In genomic region chr2:219001577-219002394, GRCh38 we compare ENCODE assay signal across 9 cellular contexts. TPM values are rescaled to one million over a fixed set of nuclear protein-coding genes. Genes with fewer than 3 reads are reported as not detected.
DNase-seq lines count a peak whose midpoint lies in the region; ATAC-seq, FAIRE-seq and TF ChIP-seq lines count a peak whose summit lies in the region.
"Had no signal": no experiment of that assay in that cellular context is flagged by ENCODE, and none has a peak within 500 bp of the region (broad histone marks: within the 10 kb centered on the region; RNA-seq: fewer than 3 reads in every experiment).

No MANE protein-coding gene starts in this region.

- in situ Hi-C loops in HepG2 (cut with HindIII; ENCODE audit: extremely low pct_ligation_motif_present, low pct_unique_long_range_greater_than_20kb), result no loop called here

- H3K9me3 ChIP-seq in CD8-positive, alpha-beta T cell (ENCODE audit: low read length), result no peaks in the 10 kb centered on the region
- H3K9me3 ChIP-seq in HepG2 (ENCODE audit: low read length) (no peaks in the 10 kb centered on the region), upper lobe of left lung (no peaks in the 10 kb centered on the region)

- no peak for TF ChIP-seq RAD21 in HepG2 (CRISPR knock-in tag; IDR thresholded peaks at IDR 0.05)

- H3K4me1 Mint-ChIP-seq in CD8-positive, alpha-beta T cell (ENCODE audit: low read depth), result peaks cover 15% of the 10 kb centered on the region

- no peaks in the 10 kb centered on the region for H3K79me2 ChIP-seq in HepG2 (ENCODE audit: insufficient read depth, low read length)

- peaks cover 34% of the 10 kb centered on the region for H3K27me3 ChIP-seq in CD8-positive, alpha-beta T cell (ENCODE audit: insufficient read depth, low read length)
- peaks cover 40 to 94% of the 10 kb centered on the region in 2 experiments for H3K27me3 ChIP-seq in HepG2 (ENCODE audit: control insufficient read depth in 1 of 2, insufficient read depth in 2 of 2, low read length in 2 of 2)
- peaks cover 2 to 51% (median 19%) of the 10 kb centered on the region in 4 donors for H3K27me3 ChIP-seq in upper lobe of left lung

- TF ChIP-seq CTCF in CD8-positive, alpha-beta T cell (IDR thresholded peaks at IDR 0.05), result no peak
- peak; percentile 19; the same call in 1 of the 2 replicates for TF ChIP-seq CTCF in HepG2 (CRISPR knock-in tag; IDR thresholded peaks at IDR 0.05)
- no peak for TF ChIP-seq CTCF in upper lobe of left lung (IDR thresholded peaks at IDR 0.05)

- WGBS in HepG2 (ENCODE audit: low lambda C conversion rate), result 4% methylated on average over 47 of the region's 70 CpGs
- 1% methylated on average over 14 to 29 of the region's 70 CpGs for WGBS in upper lobe of left lung, 2 donors

- CTCF ChIA-PET in CD8-positive, alpha-beta T cell (lab: Charles Lee), result interaction anchor here (0.7 to 1.7 kb wide), 6 partner anchors 14 to 528 kb away, joined by 3 to 7 read pairs (median 4); no protein-coding TSS in a partner anchor
- CTCF ChIA-PET in HepG2 (lab: Yijun Ruan, JAX; ENCODE audit: low intra/inter-chr PET ratio, low total read pairs), result interaction anchor here (1.1 to 2.1 kb wide), 3 partner anchors 22 to 118 kb away, joined by 3 to 7 read pairs (median 4); no protein-coding TSS in a partner anchor

- H3K27ac Mint-ChIP-seq in CD8-positive, alpha-beta T cell, result no peak overlapping the region

- H3K4me1 ChIP-seq in CD8-positive, alpha-beta T cell (ENCODE audit: insufficient read depth, low read length), result peaks cover 25% of the 10 kb centered on the region
- peaks cover 24% of the 10 kb centered on the region for H3K4me1 ChIP-seq in HepG2 (ENCODE audit: insufficient read depth, low read length)
- H3K4me1 ChIP-seq in upper lobe of left lung, result peaks cover 16 to 30% (median 22%) of the 10 kb centered on the region in 4 donors

- H2AFZ ChIP-seq in HepG2 (ENCODE audit: low read length), result no peak overlapping the region

- no peaks in the 10 kb centered on the region for H3K9me3 Mint-ChIP-seq in CD8-positive, alpha-beta T cell

- H3K36me3 ChIP-seq in CD8-positive, alpha-beta T cell (ENCODE audit: insufficient read depth, low read length), result no peaks in the 10 kb centered on the region
- H3K36me3 ChIP-seq in HepG2 (replicated peaks in 1 of 2; ENCODE audit: control insufficient read depth in 1 of 2, insufficient read depth in 2 of 2, low read length in 2 of 2), result no peaks in the 10 kb centered on the region
- H3K36me3 ChIP-seq in upper lobe of left lung, result no peaks in the 10 kb centered on the region

- H3K4me3 Mint-ChIP-seq in CD8-positive, alpha-beta T cell, result peak overlapping the region; percentile 47

- no peak for ATAC-seq in CD8-positive, alpha-beta T cell
- peak; percentile 81 for ATAC-seq in HepG2
- peak; percentile 59 to 88 for ATAC-seq in upper lobe of left lung (ENCODE audit: low FRiP score in 2 of 2)

- TF ChIP-seq EP300 in HepG2 (IDR thresholded peaks at IDR 0.05; ENCODE audit: low read depth in 2 of 2, low read length in 2 of 2) (peak in 1 of 2 experiments; percentile 79; a peak in 2 of 4 replicates), HepG2 (CRISPR knock-in tag; IDR thresholded peaks at IDR 0.05; ENCODE audit: borderline replicate concordance) (peak; percentile 55; the same call in 1 of the 2 replicates), upper lobe of left lung (IDR thresholded peaks at IDR 0.05) (no peak)

- intact Hi-C loops in CD8-positive, alpha-beta T cell (cut with DNase I, micrococcal nuclease), result loop anchor here in 1 of 2 experiments (2.0 kb wide), 1 partner anchor 149 kb away; no protein-coding TSS in a partner anchor
- intact Hi-C loops in HepG2 (cut with micrococcal nuclease; ENCODE audit: unreplicated experiment), result loop anchor here (2.0 kb wide), 1 partner anchor 27 kb away; no protein-coding TSS in a partner anchor

- no peak overlapping the region for H3K9ac ChIP-seq in HepG2 (ENCODE audit: insufficient read depth, low read depth, low read length)

- peak overlapping the region; percentile 71 for H3K4me2 ChIP-seq in HepG2 (ENCODE audit: low read depth, low read length)

- no peak overlapping the region for H3K27ac ChIP-seq in CD8-positive, alpha-beta T cell (ENCODE audit: low read depth, low read length)
- H3K27ac ChIP-seq in HepG2 (ENCODE audit: extremely low read length, insufficient read depth, low read length), result no peak overlapping the region
- H3K27ac ChIP-seq in upper lobe of left lung, result peak overlapping the region; percentile 74 to 86 (median 76)

- H3K27me3 Mint-ChIP-seq in CD8-positive, alpha-beta T cell (ENCODE audit: low read depth), result peaks cover 64% of the 10 kb centered on the region

- peak; percentile 56 for FAIRE-seq in HepG2 (lab: Jason Lieb, UNC)

- peak in 1 of 7 experiments; percentile 29 for DNase-seq in CD8-positive, alpha-beta T cell
- peak; percentile 92 to 99 (median 99) for DNase-seq in NCI-H1417 (lab: John Stamatoyannopoulos, UW)
- DNase-seq in activated T-cell treated with anti-CD3 and anti-CD28 coated beads for 4 hours, result peak; percentile 55
- DNase-seq in HepG2 (ENCODE audit: low spot score), result peak; percentile 93
- DNase-seq in upper lobe of left lung, result peak; percentile 90 to 92
- no peak for DNase-seq in MV-4-11 (lab: John Stamatoyannopoulos, UW)
- DNase-seq in putamen (ENCODE audit: low spot score), result no peak
- DNase-seq in Ammon's horn (ENCODE audit: low spot score), result no peak

- no peak for TF ChIP-seq POLR2A in HepG2 (IDR thresholded peaks at IDR 0.05; ENCODE audit: insufficient read depth in 1 of 2, low read depth in 2 of 2, low read length in 2 of 2)
- TF ChIP-seq POLR2A in upper lobe of left lung (IDR thresholded peaks at IDR 0.05), result peak in 3 of 4 donors; percentile 61 to 90 (median 79)

- no TSS peak for BruUV-seq in HepG2 (replicated peaks; lab: Mats Ljungman, UMichigan)

- H3K36me3 Mint-ChIP-seq in CD8-positive, alpha-beta T cell, result no peaks in the 10 kb centered on the region

- POLR2A ChIA-PET in CD8-positive, alpha-beta T cell (lab: Charles Lee), result no interaction called here
- POLR2A ChIA-PET in HepG2 (lab: Yijun Ruan, JAX), result interaction anchor here (0.6 to 1.4 kb wide), 15 partner anchors 22 to 497 kb away, joined by 3 to 5 read pairs (median 4); partner anchors contain the start of genes CNPPD1, DNAJB2, GLB1L and GMPPA

- H3K4me3 ChIP-seq in CD8-positive, alpha-beta T cell (ENCODE audit: low read depth, low read length), result peak overlapping the region; percentile 41
- H3K4me3 ChIP-seq in HepG2 (replicated peaks in 1 of 3; ENCODE audit: insufficient read depth in 1 of 3, low read depth in 2 of 3, low read length in 3 of 3) (peak overlapping the region in 2 of 3 experiments; percentile 28 to 64; a peak in 4 of 6 replicates), upper lobe of left lung (peak overlapping the region in 3 of 4 donors; percentile 36 to 49 (median 44))

- H4K20me1 ChIP-seq in HepG2 (ENCODE audit: insufficient read depth, low read length), result peaks cover 40% of the 10 kb centered on the region; the same call in 1 of the 2 replicates

RNA-seq across cellular contexts. Expression of gene CRYBA2, which starts 8.6 kb away (rescaled TPM):
- total RNA-seq in CD8-positive, alpha-beta T cell, result not detected
- total RNA-seq in HepG2 (2016; rRNA removed; fragmentation: Illumina TruSeq; extraction: Trizol) (not detected in 2 replicates), upper lobe of left lung (not detected)
- total RNA-seq in HepG2 (2016; cell fraction: cytosol; rRNA removed; fragmentation: Illumina TruSeq; extraction: Trizol; ENCODE audit: low read depth), result not detected in 2 replicates
- total RNA-seq in HepG2 (2016; cell fraction: insoluble cytoplasmic fraction; rRNA removed; fragmentation: Illumina TruSeq; extraction: Trizol), result not detected in 2 replicates
- total RNA-seq in HepG2 (2016; cell fraction: membrane; rRNA removed; fragmentation: Illumina TruSeq; extraction: Trizol), result not detected in 2 replicates
- total RNA-seq in HepG2 (2016; cell fraction: nucleus; rRNA removed; fragmentation: Illumina TruSeq; extraction: Trizol), result not detected in 2 replicates
- not detected in 2 replicates for polyA plus RNA-seq in HepG2 (2011; rRNA removed)
- polyA plus RNA-seq in HepG2 (2011; cell fraction: cytosol; rRNA removed), result not detected in 2 replicates
- not detected in 2 replicates for polyA plus RNA-seq in HepG2 (2011; cell fraction: nucleus; rRNA removed)
- polyA plus RNA-seq in HepG2 (2012), result not detected in 2 replicates
- not detected in 2 replicates for polyA plus RNA-seq in HepG2 (2016; cell fraction: cytosol; fragmentation: Illumina TruSeq; extraction: Trizol; ENCODE audit: low read depth)
- not detected in 2 replicates for polyA plus RNA-seq in HepG2 (2016; cell fraction: insoluble cytoplasmic fraction; fragmentation: Illumina TruSeq; extraction: Trizol; ENCODE audit: low read depth)
- polyA plus RNA-seq in HepG2 (2016; cell fraction: membrane; fragmentation: Illumina TruSeq; extraction: Trizol; ENCODE audit: low read depth), result not detected in 2 replicates
- not detected in 2 replicates for polyA plus RNA-seq in HepG2 (2016; cell fraction: nucleus; fragmentation: Illumina TruSeq; extraction: Trizol; ENCODE audit: insufficient read depth, low read depth)
- not detected in 2 replicates for polyA minus RNA-seq in HepG2 (2011; rRNA and poly(A)+ RNA removed; ENCODE audit: low replicate concordance)
- not detected in 2 replicates for polyA minus RNA-seq in HepG2 (2011; cell fraction: cytosol; rRNA and poly(A)+ RNA removed)
- polyA minus RNA-seq in HepG2 (2011; cell fraction: nucleus; rRNA and poly(A)+ RNA removed), result not detected in 2 replicates
- total RNA-seq: mononuclear cell had no signal

RNA-seq across cellular contexts. Expression of gene FEV, which starts 16.8 kb away (rescaled TPM):
- total RNA-seq in CD8-positive, alpha-beta T cell, result not detected
- total RNA-seq in HepG2 (2016; rRNA removed; fragmentation: Illumina TruSeq; extraction: Trizol), result not detected in 2 replicates
- total RNA-seq in HepG2 (2016; cell fraction: cytosol; rRNA removed; fragmentation: Illumina TruSeq; extraction: Trizol; ENCODE audit: low read depth), result not detected in 2 replicates
- not detected in 2 replicates for total RNA-seq in HepG2 (2016; cell fraction: insoluble cytoplasmic fraction; rRNA removed; fragmentation: Illumina TruSeq; extraction: Trizol)
- not detected in 2 replicates for total RNA-seq in HepG2 (2016; cell fraction: membrane; rRNA removed; fragmentation: Illumina TruSeq; extraction: Trizol)
- not detected in 2 replicates for total RNA-seq in HepG2 (2016; cell fraction: nucleus; rRNA removed; fragmentation: Illumina TruSeq; extraction: Trizol)
- polyA plus RNA-seq in HepG2 (2011; rRNA removed), result not detected in 2 replicates
- not detected in 2 replicates for polyA plus RNA-seq in HepG2 (2011; cell fraction: cytosol; rRNA removed)
- not detected in 2 replicates for polyA plus RNA-seq in HepG2 (2011; cell fraction: nucleus; rRNA removed)
- not detected in 2 replicates for polyA plus RNA-seq in HepG2 (2012)
- not detected in 2 replicates for polyA plus RNA-seq in HepG2 (2016; cell fraction: cytosol; fragmentation: Illumina TruSeq; extraction: Trizol; ENCODE audit: low read depth)
- not detected in 2 replicates for polyA plus RNA-seq in HepG2 (2016; cell fraction: insoluble cytoplasmic fraction; fragmentation: Illumina TruSeq; extraction: Trizol; ENCODE audit: low read depth)
- polyA plus RNA-seq in HepG2 (2016; cell fraction: membrane; fragmentation: Illumina TruSeq; extraction: Trizol; ENCODE audit: low read depth), result not detected in 2 replicates
- polyA plus RNA-seq in HepG2 (2016; cell fraction: nucleus; fragmentation: Illumina TruSeq; extraction: Trizol; ENCODE audit: insufficient read depth, low read depth), result not detected in 2 replicates
- not detected in 2 replicates for polyA minus RNA-seq in HepG2 (2011; rRNA and poly(A)+ RNA removed; ENCODE audit: low replicate concordance)
- polyA minus RNA-seq in HepG2 (2011; cell fraction: cytosol; rRNA and poly(A)+ RNA removed), result not detected in 2 replicates
- polyA minus RNA-seq in HepG2 (2011; cell fraction: nucleus; rRNA and poly(A)+ RNA removed), result not detected in 2 replicates
- total RNA-seq in upper lobe of left lung, result not detected
- total RNA-seq: mononuclear cell had no signal

RNA-seq across cellular contexts. Expression of gene CFAP65, which starts 39.5 kb away (rescaled TPM):
- total RNA-seq in CD8-positive, alpha-beta T cell, result not detected
- not detected in 2 replicates for total RNA-seq in HepG2 (2016; rRNA removed; fragmentation: Illumina TruSeq; extraction: Trizol)
- not detected in 2 replicates for total RNA-seq in HepG2 (2016; cell fraction: cytosol; rRNA removed; fragmentation: Illumina TruSeq; extraction: Trizol; ENCODE audit: low read depth)
- not detected in 2 replicates for total RNA-seq in HepG2 (2016; cell fraction: insoluble cytoplasmic fraction; rRNA removed; fragmentation: Illumina TruSeq; extraction: Trizol)
- total RNA-seq in HepG2 (2016; cell fraction: membrane; rRNA removed; fragmentation: Illumina TruSeq; extraction: Trizol), result not detected in 2 replicates
- not detected in 2 replicates for total RNA-seq in HepG2 (2016; cell fraction: nucleus; rRNA removed; fragmentation: Illumina TruSeq; extraction: Trizol)
- 0.03 and 0.05 TPM in 2 replicates for polyA plus RNA-seq in HepG2 (2011; rRNA removed)
- polyA plus RNA-seq in HepG2 (2011; cell fraction: cytosol; rRNA removed), result 0.03 TPM in 2 replicates
- 0.17 and 0.18 TPM in 2 replicates for polyA plus RNA-seq in HepG2 (2011; cell fraction: nucleus; rRNA removed)
- 0.09 TPM in 1 of 2 replicates, not detected in the other for polyA plus RNA-seq in HepG2 (2012)
- not detected in 2 replicates for polyA plus RNA-seq in HepG2 (2016; cell fraction: cytosol; fragmentation: Illumina TruSeq; extraction: Trizol; ENCODE audit: low read depth)
- not detected in 2 replicates for polyA plus RNA-seq in HepG2 (2016; cell fraction: insoluble cytoplasmic fraction; fragmentation: Illumina TruSeq; extraction: Trizol; ENCODE audit: low read depth)
- polyA plus RNA-seq in HepG2 (2016; cell fraction: membrane; fragmentation: Illumina TruSeq; extraction: Trizol; ENCODE audit: low read depth), result not detected in 2 replicates
- not detected in 2 replicates for polyA plus RNA-seq in HepG2 (2016; cell fraction: nucleus; fragmentation: Illumina TruSeq; extraction: Trizol; ENCODE audit: insufficient read depth, low read depth)
- not detected in 2 replicates for polyA minus RNA-seq in HepG2 (2011; rRNA and poly(A)+ RNA removed; ENCODE audit: low replicate concordance)
- not detected in 2 replicates for polyA minus RNA-seq in HepG2 (2011; cell fraction: cytosol; rRNA and poly(A)+ RNA removed)
- polyA minus RNA-seq in HepG2 (2011; cell fraction: nucleus; rRNA and poly(A)+ RNA removed), result not detected in 2 replicates
- 10 to 100 TPM in 3 of 6 donors, 1 to 10 TPM in 2, under 1 TPM in 1; 0.26 to 18.7 (median 10.7) TPM for total RNA-seq in upper lobe of left lung

RNA-seq across cellular contexts. Expression of gene CDK5R2, which starts 42.3 kb away (rescaled TPM):
- total RNA-seq in CD8-positive, alpha-beta T cell, result not detected
- total RNA-seq in HepG2 (2016; rRNA removed; fragmentation: Illumina TruSeq; extraction: Trizol), result not detected in 2 replicates
- not detected in 2 replicates for total RNA-seq in HepG2 (2016; cell fraction: cytosol; rRNA removed; fragmentation: Illumina TruSeq; extraction: Trizol; ENCODE audit: low read depth)
- total RNA-seq in HepG2 (2016; cell fraction: insoluble cytoplasmic fraction; rRNA removed; fragmentation: Illumina TruSeq; extraction: Trizol), result not detected in 2 replicates
- total RNA-seq in HepG2 (2016; cell fraction: membrane; rRNA removed; fragmentation: Illumina TruSeq; extraction: Trizol), result not detected in 2 replicates
- total RNA-seq in HepG2 (2016; cell fraction: nucleus; rRNA removed; fragmentation: Illumina TruSeq; extraction: Trizol), result not detected in 2 replicates
- not detected in 2 replicates for polyA plus RNA-seq in HepG2 (2011; rRNA removed)
- polyA plus RNA-seq in HepG2 (2011; cell fraction: cytosol; rRNA removed), result 0.03 and 0.04 TPM in 2 replicates
- polyA plus RNA-seq in HepG2 (2011; cell fraction: nucleus; rRNA removed), result not detected in 2 replicates
- polyA plus RNA-seq in HepG2 (2012), result not detected in 2 replicates
- not detected in 2 replicates for polyA plus RNA-seq in HepG2 (2016; cell fraction: cytosol; fragmentation: Illumina TruSeq; extraction: Trizol; ENCODE audit: low read depth)
- polyA plus RNA-seq in HepG2 (2016; cell fraction: insoluble cytoplasmic fraction; fragmentation: Illumina TruSeq; extraction: Trizol; ENCODE audit: low read depth), result not detected in 2 replicates
- 0.08 TPM in 1 of 2 replicates, not detected in the other for polyA plus RNA-seq in HepG2 (2016; cell fraction: membrane; fragmentation: Illumina TruSeq; extraction: Trizol; ENCODE audit: low read depth)
- polyA plus RNA-seq in HepG2 (2016; cell fraction: nucleus; fragmentation: Illumina TruSeq; extraction: Trizol; ENCODE audit: insufficient read depth, low read depth), result not detected in 2 replicates
- polyA minus RNA-seq in HepG2 (2011; rRNA and poly(A)+ RNA removed; ENCODE audit: low replicate concordance), result 0.49 TPM in 1 of 2 replicates, not detected in the other
- not detected in 2 replicates for polyA minus RNA-seq in HepG2 (2011; cell fraction: cytosol; rRNA and poly(A)+ RNA removed)
- polyA minus RNA-seq in HepG2 (2011; cell fraction: nucleus; rRNA and poly(A)+ RNA removed), result not detected in 2 replicates
- not detected for total RNA-seq in upper lobe of left lung
- total RNA-seq: mononuclear cell had no signal

RNA-seq across cellular contexts. Expression of gene IHH, which starts 58.9 kb away (rescaled TPM):
- not detected for total RNA-seq in CD8-positive, alpha-beta T cell
- 0.15 and 0.42 TPM in 2 replicates for total RNA-seq in HepG2 (2016; rRNA removed; fragmentation: Illumina TruSeq; extraction: Trizol)
- 0.20 TPM in 1 of 2 replicates, not detected in the other for total RNA-seq in HepG2 (2016; cell fraction: cytosol; rRNA removed; fragmentation: Illumina TruSeq; extraction: Trizol; ENCODE audit: low read depth)
- 0.31 and 0.39 TPM in 2 replicates for total RNA-seq in HepG2 (2016; cell fraction: insoluble cytoplasmic fraction; rRNA removed; fragmentation: Illumina TruSeq; extraction: Trizol)
- 0.28 and 0.31 TPM in 2 replicates for total RNA-seq in HepG2 (2016; cell fraction: membrane; rRNA removed; fragmentation: Illumina TruSeq; extraction: Trizol)
- 0.63 and 0.90 TPM in 2 replicates for total RNA-seq in HepG2 (2016; cell fraction: nucleus; rRNA removed; fragmentation: Illumina TruSeq; extraction: Trizol)
- 0.10 TPM in 1 of 2 replicates, not detected in the other for polyA plus RNA-seq in HepG2 (2011; rRNA removed)
- polyA plus RNA-seq in HepG2 (2011; cell fraction: cytosol; rRNA removed), result 0.09 TPM in 2 replicates
- polyA plus RNA-seq in HepG2 (2011; cell fraction: nucleus; rRNA removed), result 0.16 and 0.37 TPM in 2 replicates
- polyA plus RNA-seq in HepG2 (2012), result 0.08 and 0.12 TPM in 2 replicates
- polyA plus RNA-seq in HepG2 (2016; cell fraction: cytosol; fragmentation: Illumina TruSeq; extraction: Trizol; ENCODE audit: low read depth), result 0.11 and 0.16 TPM in 2 replicates
- polyA plus RNA-seq in HepG2 (2016; cell fraction: insoluble cytoplasmic fraction; fragmentation: Illumina TruSeq; extraction: Trizol; ENCODE audit: low read depth), result 0.30 and 0.58 TPM in 2 replicates
- 0.41 and 0.43 TPM in 2 replicates for polyA plus RNA-seq in HepG2 (2016; cell fraction: membrane; fragmentation: Illumina TruSeq; extraction: Trizol; ENCODE audit: low read depth)
- 0.81 and 1.1 TPM in 2 replicates for polyA plus RNA-seq in HepG2 (2016; cell fraction: nucleus; fragmentation: Illumina TruSeq; extraction: Trizol; ENCODE audit: insufficient read depth, low read depth)
- polyA minus RNA-seq in HepG2 (2011; rRNA and poly(A)+ RNA removed; ENCODE audit: low replicate concordance), result 0.26 TPM in 1 of 2 replicates, not detected in the other
- polyA minus RNA-seq in HepG2 (2011; cell fraction: cytosol; rRNA and poly(A)+ RNA removed), result not detected in 2 replicates
- 0.26 and 0.50 TPM in 2 replicates for polyA minus RNA-seq in HepG2 (2011; cell fraction: nucleus; rRNA and poly(A)+ RNA removed)
- total RNA-seq in upper lobe of left lung, result 1 to 10 TPM in 3 of 6 donors, under 1 TPM in 1, not detected in 2; 0.80 to 4.4 (median 1.5) TPM

Comparison
In these comparisons a context has a peak if more than half of its experiments do, and no peak if none do; other contexts are left out.
1. DNase-seq: peak in NCI-H1417 (3 of 3), activated T-cell treated with anti-CD3 and anti-CD28 coated beads for 4 hours (single experiment), HepG2 (single experiment) and upper lobe of left lung (2 of 2); none in MV-4-11 (single experiment), putamen (single experiment) and Ammon's horn (single experiment).
2. H3K27ac ChIP-seq: peak in upper lobe of left lung (4 of 4); none in CD8-positive, alpha-beta T cell (single experiment) and HepG2 (single experiment).
3. POLR2A ChIP-seq: peak in upper lobe of left lung (3 of 4); none in HepG2 (0 of 2).
4. Peak in every context shown above with its lines, with median percentiles within 50 percentile points of each other: H3K4me3 ChIP-seq.